Comparison of ENCODE assay signal across 9 cellular contexts in the genomic region with DNA sequence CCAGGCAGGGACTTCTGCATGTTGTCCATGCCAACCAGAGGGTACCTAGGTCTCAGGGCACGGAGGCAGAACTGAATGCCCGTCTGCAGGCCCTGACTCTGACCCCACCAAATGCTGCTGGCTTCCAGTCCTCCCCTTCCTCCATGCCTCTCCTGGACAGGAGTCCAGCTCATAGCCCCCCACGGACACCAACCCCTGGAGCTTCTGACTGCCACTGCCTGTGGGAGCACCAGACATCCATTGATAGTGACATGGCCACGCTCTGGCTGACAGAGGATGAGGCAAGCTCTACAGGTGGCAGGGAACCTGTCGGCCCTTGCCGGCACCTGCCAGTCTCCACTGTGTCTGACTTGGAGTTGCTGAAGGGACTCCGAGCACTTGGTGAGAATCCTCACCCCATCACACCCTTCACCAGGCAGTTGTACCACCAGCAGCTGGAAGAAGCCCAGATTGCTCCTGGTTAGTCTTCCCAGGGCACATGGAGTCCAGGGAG.
"Had no signal": no experiment of that assay in that cellular context is flagged by ENCODE, and none has a peak within 500 bp of the region (broad histone marks: within the 10 kb centered on the region; RNA-seq: fewer than 3 reads in every experiment).

No MANE protein-coding gene starts in this region.

- DNase-seq: activated CD4-positive, alpha-beta T cell treated with anti-CD3 and anti-CD28 coated beads, Interleukin-2, amount 50 U/mL, for 48 hours; activated CD8-positive, alpha-beta memory T cell treated with anti-CD3 and anti-CD28 coated beads, Interleukin-2, amount 50 U/mL, for 48 hours; activated naive CD4-positive, alpha-beta T cell treated with anti-CD3 and anti-CD28 coated beads, Interleukin-2, amount 50 U/mL, for 16 hours; stimulated activated CD4-positive, alpha-beta T cell treated with anti-CD3 and anti-CD28 coated beads, Interleukin-15, amount 100 ng/mL, for 24 hours; stimulated activated CD4-positive, alpha-beta T cell treated with anti-CD3 and anti-CD28 coated beads, Interleukin-4, amount 100 ng/mL, for 24 hours; T-helper 17 cell; tibial artery had no signal

- H3K27me3 Mint-ChIP-seq: T-helper 17 cell had no signal

- H3K4me3 ChIP-seq: gastroesophageal sphincter, tibial artery had no signal

- H3K9me3 ChIP-seq: breast epithelium, gastroesophageal sphincter, tibial artery had no signal

- H3K27ac ChIP-seq: breast epithelium, gastroesophageal sphincter, tibial artery had no signal

- H3K27ac Mint-ChIP-seq: T-helper 17 cell had no signal

- H3K36me3 ChIP-seq: breast epithelium had no signal
